Comparison of ENCODE assay signal across 22 cellular contexts in the genomic region with DNA sequence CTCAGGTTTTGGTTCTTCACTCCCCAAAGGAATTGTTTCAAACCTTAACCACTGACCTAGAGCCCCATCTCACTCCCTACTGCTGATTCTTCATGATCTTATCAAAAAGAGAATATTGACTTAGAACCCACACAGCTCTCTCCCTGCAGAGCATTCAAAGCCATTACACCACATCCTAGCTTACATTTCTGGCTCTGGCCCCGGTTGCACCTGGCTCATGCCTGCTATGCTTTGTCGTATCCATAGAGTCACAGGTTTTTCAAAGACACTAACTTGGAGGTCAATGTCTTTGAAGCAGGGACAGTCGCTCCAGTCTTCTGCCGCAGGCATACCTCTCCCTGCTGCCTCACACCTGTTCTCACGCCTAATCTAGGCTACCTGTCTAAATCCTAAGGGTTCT.
"Had no signal": no experiment of that assay in that cellular context is flagged by ENCODE, and none has a peak within 500 bp of the region (broad histone marks: within the 10 kb centered on the region; RNA-seq: fewer than 3 reads in every experiment).

No MANE protein-coding gene starts in this region.

- DNase-seq: naive thymus-derived CD8-positive, alpha-beta T cell; nephron progenitor cell; nucleus accumbens; pancreas; psoas muscle; right cardiac atrium; right lobe of liver; sigmoid colon; small intestine; stimulated activated CD4-positive, alpha-beta T cell treated with anti-CD3 and anti-CD28 coated beads, Interleukin-15, amount 100 ng/mL, for 24 hours; stimulated activated CD4-positive, alpha-beta T cell treated with anti-CD3 and anti-CD28 coated beads, Interleukin-2, amount 100 ng/mL, for 24 hours; stimulated activated CD4-positive, alpha-beta T cell treated with anti-CD3 and anti-CD28 coated beads, Interleukin-2, amount 100 ng/mL, for 48 hours; stimulated activated CD4-positive, alpha-beta T cell treated with anti-CD3 and anti-CD28 coated beads, Interleukin-4, amount 100 ng/mL, for 24 hours; stimulated activated naive B cell treated with anti-CD40 and anti-IgM and Interleukin-4, amounts not matched to agents 10 μg/mL and 1 μg/mL and 100 μg/mL, for 72 hours; stimulated activated naive CD4-positive, alpha-beta T cell treated with Interleukin-2 at 50 U/mL for 16 hours; stomach; thyroid gland; upper lobe of right lung; uterus had no signal

- H3K4me3 ChIP-seq: pancreas, psoas muscle, right lobe of liver, sigmoid colon, stomach, thoracic aorta, thyroid gland, tibial nerve, upper lobe of right lung, uterus had no signal

- H3K27me3 ChIP-seq: neutrophil, pancreas, right lobe of liver, sigmoid colon, thyroid gland, tibial nerve, uterus had no signal

- H3K9me3 ChIP-seq: neutrophil, pancreas, psoas muscle, right lobe of liver, sigmoid colon, stomach, thoracic aorta, thyroid gland, tibial nerve, upper lobe of right lung, uterus had no signal

- H3K4me1 ChIP-seq: pancreas, thyroid gland, uterus had no signal

- H3K36me3 ChIP-seq: neutrophil, pancreas, right lobe of liver, sigmoid colon, thoracic aorta, thyroid gland, tibial nerve, upper lobe of right lung, uterus had no signal

- H3K27ac ChIP-seq: neutrophil, pancreas, psoas muscle, right lobe of liver, sigmoid colon, stomach, thoracic aorta, thyroid gland, tibial nerve, upper lobe of right lung, uterus had no signal
